8 cellular contexts compared by ENCODE assay signal in genomic region chr5:100841358-100842076, GRCh38.
DNase-seq lines count a peak whose midpoint lies in the region; ATAC-seq and TF ChIP-seq lines count a peak whose summit lies in the region.

No MANE protein-coding gene starts in this region.

- peak overlapping the region in 1 of 4 donors; percentile 32 for H3K27ac ChIP-seq in transverse colon

- H3K9me3 ChIP-seq in transverse colon: no peaks in the 10 kb centered on the region

- no peak overlapping the region for H3K4me3 ChIP-seq in transverse colon

- H3K27me3 ChIP-seq in transverse colon: no peaks in the 10 kb centered on the region

- H3K36me3 ChIP-seq in transverse colon: no peaks in the 10 kb centered on the region

- no peak for TF ChIP-seq EP300 in transverse colon (IDR thresholded peaks at IDR 0.05; ENCODE audit: low read depth)

- intact Hi-C loops in transverse colon (cut with DNase I; ENCODE audit: low total_unique reads): no loop called here

- H3K27me3 Mint-ChIP-seq in activated naive CD4-positive, alpha-beta T cell treated with anti-CD3 and anti-CD28 coated beads, Interleukin-2, amount 10 ng/mL, durations not matched to agents 7 days and 5 days: no peaks in the 10 kb centered on the region
- no peaks in the 10 kb centered on the region for H3K27me3 Mint-ChIP-seq in stimulated activated naive CD8-positive, alpha-beta T cell treated with anti-CD3 and anti-CD28 coated beads, Interleukin-15, Interleukin-2, amounts not matched to agents 100 ng/mL and 50 ng/mL, for 24 hours

- in situ Hi-C loops in transverse colon (cut with MboI; ENCODE audit: low pct_ligation_motif_present in 1 of 4, low pct_unique_long_range_greater_than_20kb in 1 of 4, low sequenced_read_pairs in 3 of 4): no loop called here

- no peak for TF ChIP-seq POLR2A in transverse colon (IDR thresholded peaks at IDR 0.05)

- 56 to 75% methylated on average over 4 of the region's 4 CpGs for WGBS in transverse colon (ENCODE audit: low coverage in 1 of 2), 2 donors

- CTCF ChIA-PET in activated naive CD4-positive, alpha-beta T cell treated with anti-CD3 and anti-CD28 coated beads, Interleukin-2, amount 10 ng/mL, durations not matched to agents 7 days and 5 days (lab: Charles Lee): interaction anchor here (1.0 to 4.9 kb wide), 5 partner anchors 14 to 61 kb away, joined by 3 to 31 read pairs (median 3); partner anchors contain the start of gene ST8SIA4

- peaks cover 55% of the 10 kb centered on the region for H3K4me1 Mint-ChIP-seq in activated naive CD4-positive, alpha-beta T cell treated with anti-CD3 and anti-CD28 coated beads, Interleukin-2, amount 10 ng/mL, durations not matched to agents 7 days and 5 days
- H3K4me1 Mint-ChIP-seq in stimulated activated naive CD8-positive, alpha-beta T cell treated with anti-CD3 and anti-CD28 coated beads, Interleukin-15, Interleukin-2, amounts not matched to agents 100 ng/mL and 50 ng/mL, for 24 hours (ENCODE audit: low read depth): peaks cover 79% of the 10 kb centered on the region

- peak overlapping the region; percentile 25 for H3K4me3 Mint-ChIP-seq in activated naive CD4-positive, alpha-beta T cell treated with anti-CD3 and anti-CD28 coated beads, Interleukin-2, amount 10 ng/mL, durations not matched to agents 7 days and 5 days
- peak overlapping the region; percentile 75 for H3K4me3 Mint-ChIP-seq in stimulated activated naive CD8-positive, alpha-beta T cell treated with anti-CD3 and anti-CD28 coated beads, Interleukin-15, Interleukin-2, amounts not matched to agents 100 ng/mL and 50 ng/mL, for 24 hours

- H3K9me3 Mint-ChIP-seq in activated naive CD4-positive, alpha-beta T cell treated with anti-CD3 and anti-CD28 coated beads, Interleukin-2, amount 10 ng/mL, durations not matched to agents 7 days and 5 days: no peaks in the 10 kb centered on the region
- peaks cover 4% of the 10 kb centered on the region for H3K9me3 Mint-ChIP-seq in stimulated activated naive CD8-positive, alpha-beta T cell treated with anti-CD3 and anti-CD28 coated beads, Interleukin-15, Interleukin-2, amounts not matched to agents 100 ng/mL and 50 ng/mL, for 24 hours

- peak; percentile 35 for ATAC-seq in HG03442 (IDR thresholded peaks at IDR 0.05; ENCODE audit: unreplicated experiment)
- no peak for ATAC-seq in activated CD4-positive, CD25-positive, alpha-beta regulatory T cell treated with anti-CD3 and anti-CD28 coated beads, Interleukin-2, amount 50 U/mL, for 24 hours

- no peak for DNase-seq in activated naive CD4-positive, alpha-beta T cell treated with anti-CD3 and anti-CD28 coated beads, Interleukin-2, amount 10 ng/mL, durations not matched to agents 7 days and 5 days
- no peak for DNase-seq in activated naive CD4-positive, alpha-beta T cell treated with Interleukin-2 at 50 U/mL for 16 hours
- DNase-seq in dermis blood vessel endothelial cell: peak; percentile 90
- no peak for DNase-seq in transverse colon
- DNase-seq in dedifferentiated amniotic fluid mesenchymal stem cell (ENCODE audit: extremely low spot score): no peak

- peaks cover 52% of the 10 kb centered on the region for H3K36me3 Mint-ChIP-seq in activated naive CD4-positive, alpha-beta T cell treated with anti-CD3 and anti-CD28 coated beads, Interleukin-2, amount 10 ng/mL, durations not matched to agents 7 days and 5 days
- H3K36me3 Mint-ChIP-seq in stimulated activated naive CD8-positive, alpha-beta T cell treated with anti-CD3 and anti-CD28 coated beads, Interleukin-15, Interleukin-2, amounts not matched to agents 100 ng/mL and 50 ng/mL, for 24 hours (ENCODE audit: low read depth): peaks cover 60% of the 10 kb centered on the region

- peak overlapping the region; percentile 77 for H3K27ac Mint-ChIP-seq in activated naive CD4-positive, alpha-beta T cell treated with anti-CD3 and anti-CD28 coated beads, Interleukin-2, amount 10 ng/mL, durations not matched to agents 7 days and 5 days
- H3K27ac Mint-ChIP-seq in stimulated activated naive CD8-positive, alpha-beta T cell treated with anti-CD3 and anti-CD28 coated beads, Interleukin-15, Interleukin-2, amounts not matched to agents 100 ng/mL and 50 ng/mL, for 24 hours: peak overlapping the region; percentile 98

- TF ChIP-seq CTCF in transverse colon (IDR thresholded peaks at IDR 0.05): no peak

- H3K4me1 ChIP-seq in transverse colon: no peaks in the 10 kb centered on the region
